ENCODE assay signal across 19 cellular contexts in genomic region chr18:22164337-22165048, GRCh38. TPM values are rescaled to one million over a fixed set of nuclear protein-coding genes. Genes with fewer than 3 reads are reported as not detected.
DNase-seq lines count a peak whose midpoint lies in the region; ATAC-seq and TF ChIP-seq lines count a peak whose summit lies in the region.
"Had no signal": no experiment of that assay in that cellular context is flagged by ENCODE, and none has a peak within 500 bp of the region (broad histone marks: within the 10 kb centered on the region; RNA-seq: fewer than 3 reads in every experiment).

No MANE protein-coding gene starts in this region.

- no peaks in the 10 kb centered on the region for H3K9me3 Mint-ChIP-seq in HFFc6
- H3K9me3 Mint-ChIP-seq: effector memory CD8-positive, alpha-beta T cell had no signal

- H3K27me3 ChIP-seq in heart right ventricle, result peaks cover 0 to 89% (median 54%) of the 10 kb centered on the region in 7 donors
- peaks cover 16 to 91% (median 71%) of the 10 kb centered on the region in 3 experiments for H3K27me3 ChIP-seq in neuronal stem cell (ENCODE audit: control insufficient read depth in 3 of 3, insufficient read depth in 3 of 3, low read depth in 1 of 3, low read length in 3 of 3)
- H3K27me3 ChIP-seq in dorsolateral prefrontal cortex, result peaks cover 30 to 99% (median 86%) of the 10 kb centered on the region in 45 donors
- H3K27me3 ChIP-seq: SJCRH30 had no signal

- H3K79me1 ChIP-seq in neuronal stem cell (ENCODE audit: low read depth, low read length), result no peaks in the 10 kb centered on the region

- no peak overlapping the region for H4K91ac ChIP-seq in neuronal stem cell (ENCODE audit: low read depth, low read length, poor library complexity)

- no peak for DNase-seq in heart right ventricle
- DNase-seq in left ventricle myocardium superior, result no peak
- no peak for DNase-seq in neuronal stem cell (ENCODE audit: low spot score)
- DNase-seq in HFFc6, result no peak
- DNase-seq in dorsolateral prefrontal cortex, result no peak
- DNase-seq: activated CD4-positive, alpha-beta T cell treated with anti-CD3 and anti-CD28 coated beads for 36 hours; activated CD8-positive, alpha-beta memory T cell treated with anti-CD3 and anti-CD28 coated beads, Interleukin-2, amount 50 U/mL, for 48 hours; activated naive CD4-positive, alpha-beta T cell treated with Interleukin-2 at 50 U/mL for 16 hours; DMS79 treated with DMSO at 0.1 percent for 48 hours; effector memory CD8-positive, alpha-beta T cell; NCI-H1694 treated with DMSO at 0.1 percent for 48 hours; NCI-H446; SJCRH30; stimulated activated CD4-positive, alpha-beta T cell treated with anti-CD3 and anti-CD28 coated beads, Interleukin-2, amount 100 ng/mL, for 24 hours; T-helper 9 cell had no signal

- H3K18ac ChIP-seq in neuronal stem cell (ENCODE audit: low read length), result peak overlapping the region; percentile 61

- H2AFZ ChIP-seq in neuronal stem cell (ENCODE audit: low read length), result peak overlapping the region; percentile 72

- no peak overlapping the region for H2BK12ac ChIP-seq in neuronal stem cell (ENCODE audit: low read length)

- peaks cover 75% of the 10 kb centered on the region for H3K27me3 Mint-ChIP-seq in HFFc6 (ENCODE audit: insufficient read depth)

- no peak overlapping the region for H3K9ac ChIP-seq in neuronal stem cell (ENCODE audit: low read depth, low read length, poor library complexity)

- no peak overlapping the region for H3K23ac ChIP-seq in neuronal stem cell (ENCODE audit: low read depth, low read length, poor library complexity)

- 40 to 53% methylated on average over 16 of the region's 16 CpGs for WGBS in heart right ventricle, 2 donors
- no CpG with 5 or more reads among the region's 16 CpGs for WGBS in neuronal stem cell (ENCODE audit: extremely low coverage in 2 of 2, insufficient read length in 2 of 2, insufficient replicate concordance in 1 of 2), 2 donors
- WGBS in urinary bladder, result 38% methylated on average over 16 of the region's 16 CpGs

- intact Hi-C loops in heart right ventricle (cut with DNase I) (loop anchor here in 9 of 10 donors (5.0 to 10.0 kb wide), 17 partner anchors 48 to 768 kb away; partner anchors contain the start of gene RBBP8 (in 1 of the 9)), left ventricle myocardium superior (cut with micrococcal nuclease) (loop anchor here (10.0 kb wide), 1 partner anchor 170 kb away; no protein-coding TSS in a partner anchor), dorsolateral prefrontal cortex (cut with DNase I) (no loop called here)

- H3K36me3 Mint-ChIP-seq in HFFc6 (ENCODE audit: low read depth), result no peaks in the 10 kb centered on the region

- H3K27ac Mint-ChIP-seq in HFFc6, result no peak overlapping the region
- H3K27ac Mint-ChIP-seq: activated CD4-positive, alpha-beta T cell treated with anti-CD3 and anti-CD28 coated beads for 36 hours had no signal

- H3K36me3 ChIP-seq in heart right ventricle (no peaks in the 10 kb centered on the region), neuronal stem cell (replicated peaks in 1 of 2; ENCODE audit: control insufficient read depth in 2 of 2, insufficient read depth in 2 of 2, low read length in 2 of 2) (no peaks in the 10 kb centered on the region), urinary bladder (ENCODE audit: insufficient read depth) (no peaks in the 10 kb centered on the region)
- H3K36me3 ChIP-seq: SJCRH30 had no signal

- no peaks in the 10 kb centered on the region for H3K4me1 Mint-ChIP-seq in HFFc6 (ENCODE audit: low read depth)

- H3K4me2 ChIP-seq in neuronal stem cell (ENCODE audit: insufficient read depth, low read length, poor library complexity, severe bottlenecking), result peak overlapping the region; percentile 63

- no peak overlapping the region for H2AK5ac ChIP-seq in neuronal stem cell (ENCODE audit: low read depth, low read length)

- no peak overlapping the region for H2BK5ac ChIP-seq in neuronal stem cell (ENCODE audit: low read length)

- ATAC-seq in heart right ventricle, result no peak
- no peak for ATAC-seq in left ventricle myocardium superior
- no peak for ATAC-seq in HG02885 (IDR thresholded peaks at IDR 0.05; ENCODE audit: poor library complexity, unreplicated experiment)
- ATAC-seq: activated CD4-positive, alpha-beta T cell treated with anti-CD3 and anti-CD28 coated beads for 36 hours; effector memory CD8-positive, alpha-beta T cell had no signal

- no peaks in the 10 kb centered on the region for H3K9me3 ChIP-seq in heart right ventricle
- no peaks in the 10 kb centered on the region for H3K9me3 ChIP-seq in iPS-18c (ENCODE audit: control insufficient read depth, insufficient read depth, low read length)
- peaks cover 0 to 1% of the 10 kb centered on the region in 2 donors for H3K9me3 ChIP-seq in neuronal stem cell (replicated peaks in 1 of 2; ENCODE audit: control insufficient read depth in 2 of 2, insufficient read depth in 1 of 2, low read depth in 1 of 2, low read length in 2 of 2)
- H3K9me3 ChIP-seq: SJCRH30 had no signal

- peak overlapping the region; percentile 92 to 100 (median 98) for H3K27ac ChIP-seq in heart right ventricle
- H3K27ac ChIP-seq in neuronal stem cell (replicated peaks; ENCODE audit: low read length), result no peak overlapping the region
- H3K27ac ChIP-seq in urinary bladder (ENCODE audit: low read depth), result no peak overlapping the region
- H3K27ac ChIP-seq in dorsolateral prefrontal cortex, result no peak overlapping the region
- H3K27ac ChIP-seq: C4-2B, SJCRH30 had no signal

- H2BK15ac ChIP-seq in neuronal stem cell (ENCODE audit: low read length), result no peak overlapping the region

- H4K8ac ChIP-seq in neuronal stem cell (ENCODE audit: low read depth, low read length), result no peak overlapping the region

- no peak overlapping the region for H3K4ac ChIP-seq in neuronal stem cell (ENCODE audit: low read length)

- no peak overlapping the region for H2BK120ac ChIP-seq in neuronal stem cell (ENCODE audit: low read depth, low read length)

- H3K14ac ChIP-seq in neuronal stem cell (ENCODE audit: low read length), result no peak overlapping the region

- TF ChIP-seq CTCF in heart right ventricle (IDR thresholded peaks at IDR 0.05), result no peak
- TF ChIP-seq CTCF in HFFc6 (IDR thresholded peaks at IDR 0.05), result no peak
- TF ChIP-seq CTCF in dorsolateral prefrontal cortex (IDR thresholded peaks at IDR 0.05 in 54 of 56, conservative IDR thresholded peaks at IDR 0.05 in 2 of 56; ENCODE audit: low read depth in 1 of 56, partially characterized antibody in 56 of 56), result no peak

- H3K4me1 ChIP-seq in heart right ventricle, result peaks cover 0 to 45% (median 32%) of the 10 kb centered on the region in 9 donors
- H3K4me1 ChIP-seq in neuronal stem cell (ENCODE audit: control insufficient read depth in 2 of 2, insufficient read depth in 1 of 2, low read depth in 1 of 2, low read length in 2 of 2), result peaks cover 0 to 8% of the 10 kb centered on the region in 2 donors
- no peaks in the 10 kb centered on the region for H3K4me1 ChIP-seq in urinary bladder (ENCODE audit: insufficient read depth)
- H3K4me1 ChIP-seq: SJCRH30 had no signal

- H3K4me3 Mint-ChIP-seq in HFFc6, result no peak overlapping the region
- H3K4me3 Mint-ChIP-seq: activated CD4-positive, alpha-beta T cell treated with anti-CD3 and anti-CD28 coated beads for 36 hours had no signal

- H3K4me3 ChIP-seq in heart right ventricle (peak overlapping the region in 9 of 10 donors; percentile 71 to 97 (median 93)), iPS-18c (ENCODE audit: insufficient read depth, low read depth, low read length) (peak overlapping the region; percentile 28; the same call in 1 of the 2 replicates), neuronal stem cell (ENCODE audit: low read length in 2 of 2) (no peak overlapping the region), urinary bladder (ENCODE audit: low read depth, low read length) (peak overlapping the region; percentile 49), dorsolateral prefrontal cortex (no peak overlapping the region)
- H3K4me3 ChIP-seq: SJCRH30 had no signal

RNA-seq across cellular contexts. Expression of gene GATA6, which starts 4.9 kb away (rescaled TPM):
- 10 to 100 TPM; 54.6 to 99.5 (median 73.4) TPM for total RNA-seq in heart right ventricle
- 10 to 100 TPM; 36.7 to 46.5 TPM for polyA plus RNA-seq in heart right ventricle
- 62.3 TPM for total RNA-seq in left ventricle myocardium superior
- polyA plus RNA-seq in neuronal stem cell (2013, experiment 1 of 2), result 0.04 TPM
- polyA plus RNA-seq in neuronal stem cell (2013, experiment 2 of 2), result 0.03 TPM
- 42.0 TPM for total RNA-seq in urinary bladder
- 40.1 TPM for polyA plus RNA-seq in urinary bladder
- 1 to 10 TPM in 4 of 6 experiments, under 1 TPM in 2; 0.28 to 1.8 (median 1.5) TPM for total RNA-seq in HFFc6 (2021; fragmentation: NEBNext Ultra II Directional; extraction: Animal tissue kit (Norgen Biotek cat#: 25700))
- total RNA-seq in dorsolateral prefrontal cortex, result 1 to 10 TPM in 2 of 120 experiments, under 1 TPM in 36, not detected in 82; 0.10 to 1.5 (median 0.28) TPM
- total RNA-seq: activated CD4-positive, alpha-beta T cell treated with anti-CD3 and anti-CD28 coated beads for 36 hours had no signal

Comparison
In these comparisons a context has a peak if more than half of its experiments do, and no peak if none do; other contexts are left out.
1. H3K27ac ChIP-seq: peak in heart right ventricle (10 of 10); none in neuronal stem cell (single experiment), urinary bladder (single experiment) and dorsolateral prefrontal cortex (0 of 59).
2. H3K4me3 ChIP-seq: peak in heart right ventricle (9 of 10), iPS-18c (single experiment) and urinary bladder (single experiment); none in neuronal stem cell (0 of 2) and dorsolateral prefrontal cortex (0 of 59).
3. RNA of gene GATA6, which starts 4.9 kb away (total RNA-seq): 54.6 to 99.5 TPM in heart right ventricle, 62.3 TPM in left ventricle myocardium superior (single experiment) and 42.0 TPM in urinary bladder (single experiment); 0.28 to 1.8 TPM in HFFc6 and 0.10 to 1.5 TPM in dorsolateral prefrontal cortex; every median in the first group is over 10 times any median in the second.
4. intact Hi-C loops: an anchor here in heart right ventricle (5.0 to 10.0 kb wide) and left ventricle myocardium superior (10.0 kb wide); none called in dorsolateral prefrontal cortex.